Comparison of ENCODE assay signal across 8 cellular contexts in the genomic region with DNA sequence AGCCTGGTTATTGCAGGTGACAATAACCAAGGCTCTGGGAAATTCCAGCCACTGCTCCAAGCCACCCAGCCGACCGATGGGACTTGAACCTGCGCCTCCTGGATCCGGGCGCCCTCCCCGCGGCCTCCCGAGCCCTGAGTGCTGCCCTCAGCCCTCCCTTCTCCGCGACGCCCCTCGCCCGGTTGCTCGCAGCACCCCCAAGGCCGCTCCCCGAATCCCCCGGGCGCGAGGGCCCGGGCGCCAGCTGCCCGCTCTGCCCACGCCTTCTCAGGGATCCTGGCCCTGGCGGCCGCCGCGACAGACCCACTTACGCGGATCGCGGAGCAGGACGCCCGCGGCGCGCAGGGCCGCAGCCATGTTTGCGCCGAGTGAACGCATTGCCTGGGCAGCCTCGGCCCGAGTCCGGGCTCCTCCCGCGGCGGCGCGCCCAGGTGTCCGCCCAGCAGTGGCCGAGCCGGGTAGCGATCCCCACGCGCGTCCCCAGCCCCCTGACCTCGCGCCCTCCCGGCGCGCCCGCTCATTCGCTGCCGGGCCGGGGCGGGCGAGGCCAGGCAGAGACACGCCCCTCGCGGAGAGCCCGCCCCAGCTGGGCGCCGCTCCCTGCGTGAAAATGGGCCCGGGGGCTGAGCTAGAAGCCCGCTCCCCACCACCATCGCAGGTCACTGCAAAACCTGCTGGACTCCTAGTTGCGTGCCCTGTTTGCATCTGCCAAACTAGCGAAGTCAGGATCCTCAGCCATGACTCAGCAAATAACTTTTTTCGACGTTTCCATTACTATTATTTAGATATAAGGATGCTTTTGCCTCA. TPM values are rescaled to one million over a fixed set of nuclear protein-coding genes. Genes with fewer than 3 reads are reported as not detected.
DNase-seq lines count a peak whose midpoint lies in the region; ATAC-seq and TF ChIP-seq lines count a peak whose summit lies in the region.

A gene with protein sequence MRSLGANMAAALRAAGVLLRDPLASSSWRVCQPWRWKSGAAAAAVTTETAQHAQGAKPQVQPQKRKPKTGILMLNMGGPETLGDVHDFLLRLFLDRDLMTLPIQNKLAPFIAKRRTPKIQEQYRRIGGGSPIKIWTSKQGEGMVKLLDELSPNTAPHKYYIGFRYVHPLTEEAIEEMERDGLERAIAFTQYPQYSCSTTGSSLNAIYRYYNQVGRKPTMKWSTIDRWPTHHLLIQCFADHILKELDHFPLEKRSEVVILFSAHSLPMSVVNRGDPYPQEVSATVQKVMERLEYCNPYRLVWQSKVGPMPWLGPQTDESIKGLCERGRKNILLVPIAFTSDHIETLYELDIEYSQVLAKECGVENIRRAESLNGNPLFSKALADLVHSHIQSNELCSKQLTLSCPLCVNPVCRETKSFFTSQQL (minus strand): TSS at position 460 of the 807 bp plus-strand sequence. CDS start 82 bp downstream, at position 378.

- peak within 1 kb of the TSS; percentile 78 for H3K9ac ChIP-seq in colonic mucosa (ENCODE audit: low read depth in 2 of 2, low read length in 2 of 2)

- peak within 1 kb of the TSS; percentile 95 for H3K4me3 ChIP-seq in colonic mucosa

- peak within 1 kb of the TSS; percentile 89 for H3K27ac ChIP-seq in 22Rv1
- peak within 1 kb of the TSS; percentile 81 for H3K27ac ChIP-seq in colonic mucosa

- H3K9me3 ChIP-seq in colonic mucosa = no peaks in the 10 kb centered on the region

- TF ChIP-seq CTCF in 22Rv1 (IDR thresholded peaks at IDR 0.05) (no peak), colonic mucosa (IDR thresholded peaks at IDR 0.05) (no peak)

- DNase-seq in NCI-H2227 treated with DMSO at 0.1 percent for 48 hours (lab: John Stamatoyannopoulos, UW) (peak; percentile 49), colonic mucosa (peak; percentile 81), left kidney (ENCODE audit: low read depth, low spot score) (peak; percentile 85)
- DNase-seq in activated CD4-positive, alpha-beta T cell treated with anti-CD3 and anti-CD28 coated beads for 48 hours = peak; percentile 66
- peak; percentile 69 to 70 for DNase-seq in stimulated activated CD4-positive, alpha-beta T cell treated with anti-CD3 and anti-CD28 coated beads, Interleukin-2, amount 100 ng/mL, for 24 hours

- ATAC-seq in GM18508 (IDR thresholded peaks at IDR 0.05; ENCODE audit: insufficient read depth, unreplicated experiment) (peak; percentile 33), HG02973 (IDR thresholded peaks at IDR 0.05; ENCODE audit: unreplicated experiment) (peak; percentile 79)

- no peaks in the 10 kb centered on the region for H3K27me3 ChIP-seq in colonic mucosa

- no peaks in the 10 kb centered on the region for H3K36me3 ChIP-seq in colonic mucosa

- peaks cover 9% of the 10 kb centered on the region for H3K4me1 ChIP-seq in colonic mucosa

- intact Hi-C loops in colonic mucosa (cut with DNase I) = no loop called here

RNA-seq across cellular contexts. Expression of the gene that starts here (rescaled TPM):
- 10 to 100 TPM; 16.5 to 19.4 TPM for total RNA-seq in colonic mucosa

Comparison
In these comparisons a context has a peak if more than half of its experiments do, and no peak if none do; other contexts are left out.
1. Peak in every context shown above with its lines: DNase-seq, ATAC-seq, H3K4me3 ChIP-seq and H3K27ac ChIP-seq.